ENCODE assay signal across 1 cellular context in the genomic region with DNA sequence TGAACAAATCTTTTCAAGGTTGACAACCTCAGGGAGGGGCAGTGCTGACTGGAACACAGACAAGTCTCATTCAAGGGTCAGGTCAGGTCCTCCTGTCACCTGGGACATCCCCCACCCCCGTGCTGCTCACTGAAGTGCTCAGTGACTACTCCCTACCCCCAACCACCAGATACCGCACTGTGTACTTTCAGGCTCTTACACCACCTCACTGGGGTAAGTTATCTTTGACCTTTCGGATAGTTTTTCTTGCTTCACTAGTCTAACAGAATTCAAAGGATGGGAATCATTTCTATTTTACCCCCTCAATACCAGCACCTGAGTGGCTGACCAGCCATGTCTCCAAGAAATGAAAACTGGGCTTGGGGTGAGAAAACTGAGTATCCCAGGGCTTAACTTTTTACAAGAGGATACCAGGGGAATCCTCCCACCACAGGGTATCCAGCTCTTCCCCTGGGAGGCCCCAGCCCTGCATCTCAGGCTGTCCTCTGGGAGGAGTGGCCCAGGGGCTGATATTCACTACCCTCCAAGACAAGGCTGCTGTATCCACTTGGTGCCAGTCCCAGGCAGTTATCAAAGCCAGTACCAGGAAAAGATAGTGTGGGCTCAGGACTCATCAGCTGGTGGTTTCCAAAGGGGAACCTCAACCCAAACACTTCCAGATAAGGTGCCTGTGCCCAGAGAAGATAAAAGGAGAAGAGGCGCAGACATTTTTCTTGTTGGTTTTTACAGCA.
A peak's percentile ranks its signal among the peaks of the same experiment; 100 is the strongest.
TF ChIP-seq lines count a peak whose summit lies in the region.

No MANE protein-coding gene starts in this region.

TF ChIP-seq in HepG2, 621 proteins besides CTCF, POLR2A, EP300 and RAD21 (continued from another document and continues in another):
- TF ChIP-seq TEF (CRISPR knock-in tag; IDR thresholded peaks at IDR 0.05): no peak
- no peak; the same call in 1 of the 2 replicates for TF ChIP-seq MXD4 (CRISPR knock-in tag; IDR thresholded peaks at IDR 0.05)
- TF ChIP-seq ZNF24 (IDR thresholded peaks at IDR 0.05): no peak
- no peak for TF ChIP-seq TRAFD1 (CRISPR knock-in tag; IDR thresholded peaks at IDR 0.05; ENCODE audit: borderline replicate concordance)
- TF ChIP-seq XRCC5 (optimal IDR thresholded peaks at IDR 0.05; ENCODE audit: low read length): peak; percentile 75
- TF ChIP-seq BHLHE40 (IDR thresholded peaks at IDR 0.05; ENCODE audit: low read length): peak; percentile 59; the same call in 1 of the 2 replicates
- TF ChIP-seq, protein P1, sequence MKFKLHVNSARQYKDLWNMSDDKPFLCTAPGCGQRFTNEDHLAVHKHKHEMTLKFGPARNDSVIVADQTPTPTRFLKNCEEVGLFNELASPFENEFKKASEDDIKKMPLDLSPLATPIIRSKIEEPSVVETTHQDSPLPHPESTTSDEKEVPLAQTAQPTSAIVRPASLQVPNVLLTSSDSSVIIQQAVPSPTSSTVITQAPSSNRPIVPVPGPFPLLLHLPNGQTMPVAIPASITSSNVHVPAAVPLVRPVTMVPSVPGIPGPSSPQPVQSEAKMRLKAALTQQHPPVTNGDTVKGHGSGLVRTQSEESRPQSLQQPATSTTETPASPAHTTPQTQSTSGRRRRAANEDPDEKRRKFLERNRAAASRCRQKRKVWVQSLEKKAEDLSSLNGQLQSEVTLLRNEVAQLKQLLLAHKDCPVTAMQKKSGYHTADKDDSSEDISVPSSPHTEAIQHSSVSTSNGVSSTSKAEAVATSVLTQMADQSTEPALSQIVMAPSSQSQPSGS (CRISPR knock-in tag; IDR thresholded peaks at IDR 0.05): peak; percentile 67
- no peak for TF ChIP-seq ATF7-NPFF (CRISPR knock-in tag; IDR thresholded peaks at IDR 0.05; ENCODE audit: low read depth)
- TF ChIP-seq, protein P2, sequence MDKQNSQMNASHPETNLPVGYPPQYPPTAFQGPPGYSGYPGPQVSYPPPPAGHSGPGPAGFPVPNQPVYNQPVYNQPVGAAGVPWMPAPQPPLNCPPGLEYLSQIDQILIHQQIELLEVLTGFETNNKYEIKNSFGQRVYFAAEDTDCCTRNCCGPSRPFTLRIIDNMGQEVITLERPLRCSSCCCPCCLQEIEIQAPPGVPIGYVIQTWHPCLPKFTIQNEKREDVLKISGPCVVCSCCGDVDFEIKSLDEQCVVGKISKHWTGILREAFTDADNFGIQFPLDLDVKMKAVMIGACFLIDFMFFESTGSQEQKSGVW (CRISPR knock-in tag; IDR thresholded peaks at IDR 0.05; ENCODE audit: borderline replicate concordance): no peak
- no peak for TF ChIP-seq XBP1 (CRISPR knock-in tag; IDR thresholded peaks at IDR 0.05)
- TF ChIP-seq, protein P3, sequence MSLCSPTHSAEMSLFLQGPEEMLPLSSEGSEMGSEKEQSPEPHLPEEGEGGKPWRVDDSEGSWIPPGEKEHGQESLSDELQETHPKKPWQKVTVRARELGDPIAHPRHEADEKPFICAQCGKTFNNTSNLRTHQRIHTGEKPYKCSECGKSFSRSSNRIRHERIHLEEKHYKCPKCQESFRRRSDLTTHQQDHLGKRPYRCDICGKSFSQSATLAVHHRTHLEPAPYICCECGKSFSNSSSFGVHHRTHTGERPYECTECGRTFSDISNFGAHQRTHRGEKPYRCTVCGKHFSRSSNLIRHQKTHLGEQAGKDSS (CRISPR knock-in tag; IDR thresholded peaks at IDR 0.05; ENCODE audit: borderline replicate concordance, low read depth): peak; percentile 99
- no peak for TF ChIP-seq ZNF891 (CRISPR knock-in tag; IDR thresholded peaks at IDR 0.05)
- TF ChIP-seq SAP130 (CRISPR knock-in tag; IDR thresholded peaks at IDR 0.05; ENCODE audit: low read depth): peak; percentile 87
- no peak for TF ChIP-seq TP53 (CRISPR knock-in tag; conservative IDR thresholded peaks at IDR 0.05)
- TF ChIP-seq HNF1A (IDR thresholded peaks at IDR 0.05; ENCODE audit: low read depth): peak; percentile 76
- TF ChIP-seq HNF1A (CRISPR knock-in tag; IDR thresholded peaks at IDR 0.05; ENCODE audit: borderline replicate concordance): peak; percentile 79; the same call in 1 of the 2 replicates
- no peak for TF ChIP-seq TEAD2 (CRISPR knock-in tag; IDR thresholded peaks at IDR 0.05)
- TF ChIP-seq FIP1L1 (IDR thresholded peaks at IDR 0.05; ENCODE audit: borderline replicate concordance, insufficient read depth, low read depth, low read length): no peak
- TF ChIP-seq POGK (CRISPR knock-in tag; conservative IDR thresholded peaks at IDR 0.05): no peak
- TF ChIP-seq ZNF17 (CRISPR knock-in tag; IDR thresholded peaks at IDR 0.05): no peak
- no peak for TF ChIP-seq GTF3A (CRISPR knock-in tag; conservative IDR thresholded peaks at IDR 0.05)
- peak; percentile 69 for TF ChIP-seq FOXK1 (CRISPR knock-in tag; IDR thresholded peaks at IDR 0.05; ENCODE audit: borderline replicate concordance, low read depth)
- TF ChIP-seq ZNF761 (CRISPR knock-in tag; conservative IDR thresholded peaks at IDR 0.05): peak; percentile 62; the same call in 1 of the 2 replicates
- no peak for TF ChIP-seq TCF7L2 (IDR thresholded peaks at IDR 0.05; ENCODE audit: low read depth, low read length)
- TF ChIP-seq RARG (CRISPR knock-in tag; IDR thresholded peaks at IDR 0.05; ENCODE audit: low read depth): no peak
- TF ChIP-seq, protein P4, sequence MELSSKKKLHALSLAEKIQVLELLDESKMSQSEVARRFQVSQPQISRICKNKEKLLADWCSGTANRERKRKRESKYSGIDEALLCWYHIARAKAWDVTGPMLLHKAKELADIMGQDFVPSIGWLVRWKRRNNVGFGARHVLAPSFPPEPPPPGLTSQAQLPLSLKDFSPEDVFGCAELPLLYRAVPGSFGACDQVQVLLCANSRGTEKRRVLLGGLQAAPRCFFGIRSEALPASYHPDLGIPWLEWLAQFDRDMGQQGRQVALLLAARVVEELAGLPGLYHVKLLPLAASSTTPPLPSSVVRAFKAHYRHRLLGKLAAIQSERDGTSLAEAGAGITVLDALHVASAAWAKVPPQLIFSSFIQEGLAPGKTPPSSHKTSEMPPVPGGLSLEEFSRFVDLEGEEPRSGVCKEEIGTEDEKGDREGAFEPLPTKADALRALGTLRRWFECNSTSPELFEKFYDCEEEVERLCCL (CRISPR knock-in tag; IDR thresholded peaks at IDR 0.05; ENCODE audit: borderline replicate concordance): no peak
- peak; percentile 37; the same call in 1 of the 2 replicates for TF ChIP-seq ZNF12 (CRISPR knock-in tag; IDR thresholded peaks at IDR 0.05)
- no peak for TF ChIP-seq ATAD3A (CRISPR knock-in tag; IDR thresholded peaks at IDR 0.05)
- TF ChIP-seq, protein P5, sequence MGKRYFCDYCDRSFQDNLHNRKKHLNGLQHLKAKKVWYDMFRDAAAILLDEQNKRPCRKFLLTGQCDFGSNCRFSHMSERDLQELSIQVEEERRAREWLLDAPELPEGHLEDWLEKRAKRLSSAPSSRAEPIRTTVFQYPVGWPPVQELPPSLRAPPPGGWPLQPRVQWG (CRISPR knock-in tag; IDR thresholded peaks at IDR 0.05; ENCODE audit: borderline replicate concordance, low read depth): no peak
- 0 out of 2 replicates have a peak, but pooled peaks have one; percentile 57 for TF ChIP-seq ZNF205 (CRISPR knock-in tag; IDR thresholded peaks at IDR 0.05)
- peak; percentile 82; the same call in 1 of the 2 replicates for TF ChIP-seq SKIL (CRISPR knock-in tag; IDR thresholded peaks at IDR 0.05; ENCODE audit: borderline replicate concordance)
- no peak for TF ChIP-seq ZNF256 (CRISPR knock-in tag; conservative IDR thresholded peaks at IDR 0.05)
- TF ChIP-seq MXD3 (CRISPR knock-in tag; IDR thresholded peaks at IDR 0.05): no peak
- peak; percentile 60; the same call in 1 of the 2 replicates for TF ChIP-seq ZNF792 (CRISPR knock-in tag; IDR thresholded peaks at IDR 0.05)
- TF ChIP-seq ZSCAN29 (CRISPR knock-in tag; conservative IDR thresholded peaks at IDR 0.05): no peak
- no peak for TF ChIP-seq RAD51 (IDR thresholded peaks at IDR 0.05; ENCODE audit: borderline replicate concordance)
- no peak for TF ChIP-seq ZNF547 (CRISPR knock-in tag; IDR thresholded peaks at IDR 0.05)
- TF ChIP-seq MTERF4 (CRISPR knock-in tag; IDR thresholded peaks at IDR 0.05): no peak
- peak; percentile 30; the same call in 1 of the 2 replicates for TF ChIP-seq ETV5 (CRISPR knock-in tag; IDR thresholded peaks at IDR 0.05; ENCODE audit: borderline replicate concordance)
- no peak for TF ChIP-seq ZSCAN12 (CRISPR knock-in tag; IDR thresholded peaks at IDR 0.05)
- TF ChIP-seq ZNF550 (CRISPR knock-in tag; IDR thresholded peaks at IDR 0.05; ENCODE audit: borderline replicate concordance): no peak
- TF ChIP-seq ZFP36L2 (CRISPR knock-in tag; IDR thresholded peaks at IDR 0.05): no peak
- TF ChIP-seq ASH2L (IDR thresholded peaks at IDR 0.05; ENCODE audit: insufficient read length, low read depth, low read length): peak; percentile 75
- TF ChIP-seq HOXA3 (CRISPR knock-in tag; IDR thresholded peaks at IDR 0.05): peak; percentile 57; the same call in 1 of the 2 replicates
- TF ChIP-seq ZNF672 (CRISPR knock-in tag; IDR thresholded peaks at IDR 0.05): no peak
